In genomic region chr15:57706405-57707209, GRCh38 we compare ENCODE assay signal across 8 cellular contexts. TPM values are rescaled to one million over a fixed set of nuclear protein-coding genes. Genes with fewer than 3 reads are reported as not detected.
DNase-seq lines count a peak whose midpoint lies in the region; ATAC-seq, FAIRE-seq and TF ChIP-seq lines count a peak whose summit lies in the region.

Gene POLR2M (plus strand): TSS chr15:57706714. CDS start chr15:57706843, 129 bp downstream.

- TF ChIP-seq CTCF in C4-2B (conservative IDR thresholded peaks at IDR 0.05) = no peak
- TF ChIP-seq CTCF in HepG2 (CRISPR knock-in tag; IDR thresholded peaks at IDR 0.05) = peak; percentile 5

- H3K9me3 ChIP-seq in HepG2 (ENCODE audit: low read length) = peaks cover 5% of the 10 kb centered on the region; the same call in 1 of the 2 replicates

- TF ChIP-seq RAD21 in HepG2 (CRISPR knock-in tag; IDR thresholded peaks at IDR 0.05) = no peak

- peaks cover 0 to 17% of the 10 kb centered on the region in 2 experiments; a peak in 3 of 5 replicates for H3K27me3 ChIP-seq in HepG2 (ENCODE audit: control insufficient read depth in 1 of 2, insufficient read depth in 2 of 2, low read length in 2 of 2)

- peak within 1 kb of the TSS; percentile 80 to 95 (median 86) for H3K4me3 ChIP-seq in HepG2 (replicated peaks in 1 of 3; ENCODE audit: insufficient read depth in 1 of 3, low read depth in 2 of 3, low read length in 3 of 3)

- peak within 1 kb of the TSS; percentile 88 for H3K9ac ChIP-seq in HepG2 (ENCODE audit: insufficient read depth, low read depth, low read length)

- peak; percentile 96 for ATAC-seq in GM19395 (IDR thresholded peaks at IDR 0.05; ENCODE audit: unreplicated experiment)
- ATAC-seq in HG03565 (IDR thresholded peaks at IDR 0.05; ENCODE audit: unreplicated experiment) = peak; percentile 95
- ATAC-seq in HepG2 = peak; percentile 93

- H2AFZ ChIP-seq in HepG2 (ENCODE audit: low read length) = peak within 1 kb of the TSS; percentile 71

- intact Hi-C loops in HepG2 (cut with micrococcal nuclease; ENCODE audit: unreplicated experiment) = no loop called here

- BruUV-seq in HepG2 (replicated peaks; lab: Mats Ljungman, UMichigan) = TSS peak; percentile 80

- H3K27ac ChIP-seq in C4-2B (peak within 1 kb of the TSS; percentile 100), HepG2 (ENCODE audit: extremely low read length, insufficient read depth, low read length) (peak within 1 kb of the TSS; percentile 79)

- H3K4me1 ChIP-seq in HepG2 (ENCODE audit: insufficient read depth, low read length) = peaks cover 17% of the 10 kb centered on the region

- POLR2A ChIA-PET in HepG2 (lab: Yijun Ruan, JAX) = interaction anchor here (0.7 to 1.2 kb wide), 4 partner anchors 15 to 147 kb away, joined by 3 read pairs; no protein-coding TSS in a partner anchor

- WGBS in HepG2 (ENCODE audit: low lambda C conversion rate) = 12% methylated on average over 42 of the region's 70 CpGs

- FAIRE-seq in HepG2 (lab: Jason Lieb, UNC) = peak; percentile 82

- TF ChIP-seq POLR2A in HepG2 (IDR thresholded peaks at IDR 0.05; ENCODE audit: insufficient read depth in 1 of 2, low read depth in 2 of 2, low read length in 2 of 2) = peak in 1 of 2 experiments; percentile 66; a peak in 2 of 4 replicates

- peaks cover 5 to 25% of the 10 kb centered on the region in 2 experiments for H3K36me3 ChIP-seq in HepG2 (replicated peaks in 1 of 2; ENCODE audit: control insufficient read depth in 1 of 2, insufficient read depth in 2 of 2, low read length in 2 of 2)

- no peaks in the 10 kb centered on the region for H4K20me1 ChIP-seq in HepG2 (ENCODE audit: insufficient read depth, low read length)

- H3K4me2 ChIP-seq in HepG2 (ENCODE audit: low read depth, low read length) = peak within 1 kb of the TSS; percentile 82

- peaks cover 17% of the 10 kb centered on the region for H3K79me2 ChIP-seq in HepG2 (ENCODE audit: insufficient read depth, low read length)

- TF ChIP-seq EP300 in HepG2 (IDR thresholded peaks at IDR 0.05; ENCODE audit: low read depth in 2 of 2, low read length in 2 of 2) (no peak), HepG2 (CRISPR knock-in tag; IDR thresholded peaks at IDR 0.05; ENCODE audit: borderline replicate concordance) (no peak)

- in situ Hi-C loops in HepG2 (cut with HindIII; ENCODE audit: extremely low pct_ligation_motif_present, low pct_unique_long_range_greater_than_20kb) = no loop called here

- CTCF ChIA-PET in HepG2 (lab: Yijun Ruan, JAX; ENCODE audit: low intra/inter-chr PET ratio, low total read pairs) = no interaction called here

- DNase-seq in NCI-H774 (lab: John Stamatoyannopoulos, UW) (peak; percentile 95), dermis microvascular lymphatic vessel endothelial cell (ENCODE audit: low read depth in 2 of 2) (peak; percentile 98 to 99), HepG2 (ENCODE audit: low spot score) (peak; percentile 84)
- DNase-seq in activated CD4-positive, alpha-beta T cell treated with anti-CD3 and anti-CD28 coated beads, Interleukin-2, amount 50 U/mL, for 4 hours = peak; percentile 84 to 88
- DNase-seq in stimulated activated CD4-positive, alpha-beta T cell treated with anti-CD3 and anti-CD28 coated beads, Interleukin-4, amount 100 ng/mL, for 1 hour = peak; percentile 85

TF ChIP-seq in HepG2, 621 proteins besides CTCF, POLR2A, EP300 and RAD21 (continues in another document):
- TF ChIP-seq, protein P1, sequence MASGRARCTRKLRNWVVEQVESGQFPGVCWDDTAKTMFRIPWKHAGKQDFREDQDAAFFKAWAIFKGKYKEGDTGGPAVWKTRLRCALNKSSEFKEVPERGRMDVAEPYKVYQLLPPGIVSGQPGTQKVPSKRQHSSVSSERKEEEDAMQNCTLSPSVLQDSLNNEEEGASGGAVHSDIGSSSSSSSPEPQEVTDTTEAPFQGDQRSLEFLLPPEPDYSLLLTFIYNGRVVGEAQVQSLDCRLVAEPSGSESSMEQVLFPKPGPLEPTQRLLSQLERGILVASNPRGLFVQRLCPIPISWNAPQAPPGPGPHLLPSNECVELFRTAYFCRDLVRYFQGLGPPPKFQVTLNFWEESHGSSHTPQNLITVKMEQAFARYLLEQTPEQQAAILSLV (CRISPR knock-in tag; IDR thresholded peaks at IDR 0.05; ENCODE audit: borderline replicate concordance) = peak; percentile 69; the same call in 1 of the 2 replicates
- peak; percentile 34; the same call in 1 of the 2 replicates for TF ChIP-seq RFXAP (CRISPR knock-in tag; IDR thresholded peaks at IDR 0.05; ENCODE audit: borderline replicate concordance)
- TF ChIP-seq, protein P2, sequence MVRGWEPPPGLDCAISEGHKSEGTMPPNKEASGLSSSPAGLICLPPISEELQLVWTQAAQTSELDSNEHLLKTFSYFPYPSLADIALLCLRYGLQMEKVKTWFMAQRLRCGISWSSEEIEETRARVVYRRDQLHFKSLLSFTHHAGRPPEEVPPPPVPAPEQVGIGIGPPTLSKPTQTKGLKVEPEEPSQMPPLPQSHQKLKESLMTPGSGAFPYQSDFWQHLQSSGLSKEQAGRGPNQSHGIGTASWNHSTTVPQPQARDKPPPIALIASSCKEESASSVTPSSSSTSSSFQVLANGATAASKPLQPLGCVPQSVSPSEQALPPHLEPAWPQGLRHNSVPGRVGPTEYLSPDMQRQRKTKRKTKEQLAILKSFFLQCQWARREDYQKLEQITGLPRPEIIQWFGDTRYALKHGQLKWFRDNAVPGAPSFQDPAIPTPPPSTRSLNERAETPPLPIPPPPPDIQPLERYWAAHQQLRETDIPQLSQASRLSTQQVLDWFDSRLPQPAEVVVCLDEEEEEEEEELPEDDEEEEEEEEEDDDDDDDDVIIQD (CRISPR knock-in tag; IDR thresholded peaks at IDR 0.05; ENCODE audit: low read depth) = peak; percentile 77; the same call in 1 of the 2 replicates
- TF ChIP-seq DMAP1 (CRISPR knock-in tag; IDR thresholded peaks at IDR 0.05) = peak; percentile 52; the same call in 1 of the 2 replicates
- TF ChIP-seq NAIF1 (CRISPR knock-in tag; IDR thresholded peaks at IDR 0.05; ENCODE audit: borderline replicate concordance) = peak; percentile 96
- TF ChIP-seq, protein P3, sequence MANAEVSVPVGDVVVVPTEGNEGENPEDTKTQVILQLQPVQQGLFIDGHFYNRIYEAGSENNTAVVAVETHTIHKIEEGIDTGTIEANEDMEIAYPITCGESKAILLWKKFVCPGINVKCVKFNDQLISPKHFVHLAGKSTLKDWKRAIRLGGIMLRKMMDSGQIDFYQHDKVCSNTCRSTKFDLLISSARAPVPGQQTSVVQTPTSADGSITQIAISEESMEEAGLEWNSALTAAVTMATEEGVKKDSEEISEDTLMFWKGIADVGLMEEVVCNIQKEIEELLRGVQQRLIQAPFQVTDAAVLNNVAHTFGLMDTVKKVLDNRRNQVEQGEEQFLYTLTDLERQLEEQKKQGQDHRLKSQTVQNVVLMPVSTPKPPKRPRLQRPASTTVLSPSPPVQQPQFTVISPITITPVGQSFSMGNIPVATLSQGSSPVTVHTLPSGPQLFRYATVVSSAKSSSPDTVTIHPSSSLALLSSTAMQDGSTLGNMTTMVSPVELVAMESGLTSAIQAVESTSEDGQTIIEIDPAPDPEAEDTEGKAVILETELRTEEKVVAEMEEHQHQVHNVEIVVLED (CRISPR knock-in tag; IDR thresholded peaks at IDR 0.05; ENCODE audit: borderline replicate concordance) = peak; percentile 75
- TF ChIP-seq KAT7 (CRISPR knock-in tag; IDR thresholded peaks at IDR 0.05; ENCODE audit: borderline replicate concordance) = peak; percentile 82; the same call in 1 of the 2 replicates
- TF ChIP-seq FLYWCH1 (CRISPR knock-in tag; IDR thresholded peaks at IDR 0.05) = peak; percentile 97
- TF ChIP-seq, protein P4, sequence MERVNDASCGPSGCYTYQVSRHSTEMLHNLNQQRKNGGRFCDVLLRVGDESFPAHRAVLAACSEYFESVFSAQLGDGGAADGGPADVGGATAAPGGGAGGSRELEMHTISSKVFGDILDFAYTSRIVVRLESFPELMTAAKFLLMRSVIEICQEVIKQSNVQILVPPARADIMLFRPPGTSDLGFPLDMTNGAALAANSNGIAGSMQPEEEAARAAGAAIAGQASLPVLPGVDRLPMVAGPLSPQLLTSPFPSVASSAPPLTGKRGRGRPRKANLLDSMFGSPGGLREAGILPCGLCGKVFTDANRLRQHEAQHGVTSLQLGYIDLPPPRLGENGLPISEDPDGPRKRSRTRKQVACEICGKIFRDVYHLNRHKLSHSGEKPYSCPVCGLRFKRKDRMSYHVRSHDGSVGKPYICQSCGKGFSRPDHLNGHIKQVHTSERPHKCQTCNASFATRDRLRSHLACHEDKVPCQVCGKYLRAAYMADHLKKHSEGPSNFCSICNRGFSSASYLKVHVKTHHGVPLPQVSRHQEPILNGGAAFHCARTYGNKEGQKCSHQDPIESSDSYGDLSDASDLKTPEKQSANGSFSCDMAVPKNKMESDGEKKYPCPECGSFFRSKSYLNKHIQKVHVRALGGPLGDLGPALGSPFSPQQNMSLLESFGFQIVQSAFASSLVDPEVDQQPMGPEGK (CRISPR knock-in tag; IDR thresholded peaks at IDR 0.05) = peak; percentile 45; the same call in 1 of the 2 replicates

RNA-seq across cellular contexts. Expression of gene POLR2M, which starts in this region (rescaled TPM):
- total RNA-seq in dermis microvascular lymphatic vessel endothelial cell (212 and 471 TPM in 2 replicates), HepG2 (2016; rRNA removed; fragmentation: Illumina TruSeq; extraction: Trizol) (48.5 and 61.8 TPM in 2 replicates)
- 4.0 and 5.4 TPM in 2 replicates for total RNA-seq in HepG2 (2016; cell fraction: cytosol; rRNA removed; fragmentation: Illumina TruSeq; extraction: Trizol; ENCODE audit: low read depth)
- 39.5 and 65.0 TPM in 2 replicates for total RNA-seq in HepG2 (2016; cell fraction: insoluble cytoplasmic fraction; rRNA removed; fragmentation: Illumina TruSeq; extraction: Trizol)
- 21.6 and 23.1 TPM in 2 replicates for total RNA-seq in HepG2 (2016; cell fraction: membrane; rRNA removed; fragmentation: Illumina TruSeq; extraction: Trizol)
- 23.3 and 26.3 TPM in 2 replicates for total RNA-seq in HepG2 (2016; cell fraction: nucleus; rRNA removed; fragmentation: Illumina TruSeq; extraction: Trizol)
- polyA plus RNA-seq in HepG2 (2011; rRNA removed) = 24.4 and 25.9 TPM in 2 replicates
- 23.8 and 62.0 TPM in 2 replicates for polyA plus RNA-seq in HepG2 (2011; cell fraction: cytosol; rRNA removed)
- polyA plus RNA-seq in HepG2 (2011; cell fraction: nucleus; rRNA removed) = 43.6 and 62.6 TPM in 2 replicates
- 14.3 and 21.4 TPM in 2 replicates for polyA plus RNA-seq in HepG2 (2012)
- polyA plus RNA-seq in HepG2 (2016; cell fraction: cytosol; fragmentation: Illumina TruSeq; extraction: Trizol; ENCODE audit: low read depth) = 2.4 and 3.3 TPM in 2 replicates
- polyA plus RNA-seq in HepG2 (2016; cell fraction: insoluble cytoplasmic fraction; fragmentation: Illumina TruSeq; extraction: Trizol; ENCODE audit: low read depth) = 41.3 and 47.7 TPM in 2 replicates
- polyA plus RNA-seq in HepG2 (2016; cell fraction: membrane; fragmentation: Illumina TruSeq; extraction: Trizol; ENCODE audit: low read depth) = 10.0 and 11.0 TPM in 2 replicates
- polyA plus RNA-seq in HepG2 (2016; cell fraction: nucleus; fragmentation: Illumina TruSeq; extraction: Trizol; ENCODE audit: insufficient read depth, low read depth) = 14.2 and 15.8 TPM in 2 replicates
- polyA minus RNA-seq in HepG2 (2011; rRNA and poly(A)+ RNA removed; ENCODE audit: low replicate concordance) = 38.9 and 73.5 TPM in 2 replicates
- 20.3 and 42.4 TPM in 2 replicates for polyA minus RNA-seq in HepG2 (2011; cell fraction: cytosol; rRNA and poly(A)+ RNA removed)
- polyA minus RNA-seq in HepG2 (2011; cell fraction: nucleus; rRNA and poly(A)+ RNA removed) = 14.2 and 21.1 TPM in 2 replicates

Comparison
In these comparisons a context has a peak if more than half of its experiments do, and no peak if none do; other contexts are left out.
1. Peak in every context shown above with its lines: DNase-seq, ATAC-seq, H3K4me3 ChIP-seq and H3K27ac ChIP-seq.